10 cellular contexts compared by ENCODE assay signal in the genomic region with DNA sequence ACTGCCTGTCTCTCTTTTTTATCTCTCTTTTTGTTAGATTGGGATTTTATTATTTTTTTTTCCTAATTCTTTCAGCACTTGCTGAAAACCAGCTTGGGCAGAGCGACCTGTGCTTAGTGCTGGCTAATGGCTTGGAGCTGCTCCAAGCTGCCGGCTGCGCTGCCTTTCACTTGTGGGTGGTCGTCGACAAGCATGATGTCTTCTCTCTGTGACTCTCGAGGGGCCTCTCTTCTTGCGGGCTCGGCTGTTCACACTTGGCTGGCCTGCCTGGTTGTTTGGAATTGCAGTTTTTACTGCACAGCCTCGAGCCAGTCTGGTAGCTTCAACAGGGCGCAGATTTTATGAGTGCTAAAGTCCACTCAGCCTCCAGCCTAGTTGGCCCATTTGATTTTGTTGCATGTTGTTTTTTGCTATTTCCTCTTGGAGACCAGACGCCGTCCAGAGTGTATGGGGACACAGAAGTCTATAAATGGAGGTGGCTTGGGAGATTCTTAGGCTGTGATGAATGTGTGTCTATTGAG. TPM values are rescaled to one million over a fixed set of nuclear protein-coding genes. Genes with fewer than 3 reads are reported as not detected.
A peak's percentile ranks its signal among the peaks of the same experiment; 100 is the strongest.
DNase-seq lines count a peak whose midpoint lies in the region; ATAC-seq and TF ChIP-seq lines count a peak whose summit lies in the region.
"Had no signal": no experiment of that assay in that cellular context is flagged by ENCODE, and none has a peak within 500 bp of the region (broad histone marks: within the 10 kb centered on the region; RNA-seq: fewer than 3 reads in every experiment).

No MANE protein-coding gene starts in this region.

- H3K27ac Mint-ChIP-seq in memory B cell: peak overlapping the region; percentile 59
- H3K27ac Mint-ChIP-seq in immature natural killer cell: no peak overlapping the region

- no peaks in the 10 kb centered on the region for H3K9me3 ChIP-seq in body of pancreas

- no peaks in the 10 kb centered on the region for H3K27me3 ChIP-seq in body of pancreas

- intact Hi-C loops in body of pancreas (cut with DNase I): no loop called here

- peak overlapping the region in 3 of 4 donors; percentile 33 to 94 (median 84) for H3K27ac ChIP-seq in body of pancreas
- peak overlapping the region; percentile 5 for H3K27ac ChIP-seq in temporal lobe (ENCODE audit: low read depth, low read length)
- H3K27ac ChIP-seq: SK-N-MC had no signal

- ATAC-seq in body of pancreas (no peak), memory B cell (ENCODE audit: low read depth) (no peak)

- H3K4me1 Mint-ChIP-seq in memory B cell: peaks cover 24% of the 10 kb centered on the region
- no peaks in the 10 kb centered on the region for H3K4me1 Mint-ChIP-seq in immature natural killer cell

- H3K4me3 ChIP-seq in LNCaP clone FGC (ENCODE audit: low read depth, low read length) (no peak overlapping the region), body of pancreas (no peak overlapping the region)
- H3K4me3 ChIP-seq: SK-N-MC had no signal

- TF ChIP-seq CTCF in LNCaP clone FGC (IDR thresholded peaks at IDR 0.05; ENCODE audit: control insufficient read depth, extremely low read depth, insufficient read depth): no peak
- TF ChIP-seq CTCF in body of pancreas (IDR thresholded peaks at IDR 0.05): no peak

- peaks cover 66% of the 10 kb centered on the region for H3K4me1 ChIP-seq in body of pancreas

- peaks cover 18% of the 10 kb centered on the region for H3K36me3 Mint-ChIP-seq in memory B cell
- H3K36me3 Mint-ChIP-seq in immature natural killer cell: no peaks in the 10 kb centered on the region

- H3K27me3 Mint-ChIP-seq in memory B cell (no peaks in the 10 kb centered on the region), immature natural killer cell (ENCODE audit: low read depth in 3 of 3) (peaks cover 1 to 3% (median 2%) of the 10 kb centered on the region in 3 donors)

- DNase-seq in LNCaP clone FGC (ENCODE audit: low read depth) (peak; percentile 48), body of pancreas (no peak), memory B cell (ENCODE audit: low spot score in 2 of 2) (no peak), KG1 (lab: John Stamatoyannopoulos, UW) (no peak), immature natural killer cell (no peak), NCI-H2196 treated with DMSO at 0.1 percent for 48 hours (lab: John Stamatoyannopoulos, UW; ENCODE audit: unreplicated experiment) (no peak), DMS153 (lab: John Stamatoyannopoulos, UW) (no peak)
- DNase-seq: activated T-cell treated with anti-CD3 and anti-CD28 coated beads, Interleukin-2, amount 50 U/mL, for 1 hour had no signal

- H3K36me3 ChIP-seq in body of pancreas (replicated peaks in 1 of 2; ENCODE audit: insufficient read depth in 1 of 2, low read depth in 2 of 2): no peaks in the 10 kb centered on the region

- 73 to 74% methylated on average over 12 of the region's 12 CpGs for WGBS in body of pancreas, 2 donors

- H3K4me3 Mint-ChIP-seq in memory B cell: no peak overlapping the region
- no peak overlapping the region for H3K4me3 Mint-ChIP-seq in immature natural killer cell

- H3K9me3 Mint-ChIP-seq in memory B cell (no peaks in the 10 kb centered on the region), immature natural killer cell (no peaks in the 10 kb centered on the region)

- TF ChIP-seq POLR2A in body of pancreas (IDR thresholded peaks at IDR 0.05): no peak

RNA-seq across cellular contexts. Expression of a gene that starts 18.6 kb away (rescaled TPM):
- total RNA-seq in body of pancreas (10 to 100 TPM; 45.1 to 78.4 TPM), temporal lobe (4.2 TPM)
- polyA plus RNA-seq in immature natural killer cell: 1 to 10 TPM in 2 of 3 donors, not detected in 1; 3.0 to 3.1 TPM

RNA-seq across cellular contexts. Expression of a gene that starts 54.4 kb away (rescaled TPM):
- total RNA-seq in body of pancreas (10 to 100 TPM in 1 of 2 donors, 1 to 10 TPM in 1; 6.9 to 15.3 TPM), temporal lobe (6.6 TPM)
- 10 to 100 TPM; 31.3 to 36.6 (median 33.1) TPM for polyA plus RNA-seq in immature natural killer cell

RNA-seq across cellular contexts. Expression of a gene that starts 54.6 kb away (rescaled TPM):
- total RNA-seq in body of pancreas: 10 to 100 TPM; 52.7 TPM
- total RNA-seq in temporal lobe: 12.5 TPM
- 10 to 100 TPM in 2 of 3 donors, 1 to 10 TPM in 1; 7.8 to 34.2 (median 11.0) TPM for polyA plus RNA-seq in immature natural killer cell
